1 cellular context compared by ENCODE assay signal in the genomic region with DNA sequence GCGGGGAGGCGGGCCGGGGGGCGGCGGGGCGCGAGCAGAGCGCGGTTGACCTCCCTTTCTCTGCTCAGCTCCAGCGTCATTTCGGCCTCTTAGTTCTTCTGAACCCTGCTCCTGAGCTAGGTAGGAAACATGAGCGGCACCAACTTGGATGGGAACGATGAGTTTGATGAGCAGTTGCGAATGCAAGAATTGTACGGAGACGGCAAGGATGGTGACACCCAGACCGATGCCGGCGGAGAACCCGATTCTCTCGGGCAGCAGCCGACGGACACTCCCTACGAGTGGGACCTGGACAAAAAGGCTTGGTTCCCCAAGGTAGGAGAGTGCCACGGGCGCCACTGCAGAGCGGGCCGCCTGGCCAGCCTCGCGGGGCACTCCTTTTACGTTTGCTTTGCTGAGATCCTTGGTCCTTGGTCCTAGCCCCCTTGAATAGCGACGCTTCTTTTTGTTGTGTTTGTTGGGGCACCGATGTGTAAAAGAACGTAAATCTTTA.
TF ChIP-seq lines count a peak whose summit lies in the region.

A gene with protein sequence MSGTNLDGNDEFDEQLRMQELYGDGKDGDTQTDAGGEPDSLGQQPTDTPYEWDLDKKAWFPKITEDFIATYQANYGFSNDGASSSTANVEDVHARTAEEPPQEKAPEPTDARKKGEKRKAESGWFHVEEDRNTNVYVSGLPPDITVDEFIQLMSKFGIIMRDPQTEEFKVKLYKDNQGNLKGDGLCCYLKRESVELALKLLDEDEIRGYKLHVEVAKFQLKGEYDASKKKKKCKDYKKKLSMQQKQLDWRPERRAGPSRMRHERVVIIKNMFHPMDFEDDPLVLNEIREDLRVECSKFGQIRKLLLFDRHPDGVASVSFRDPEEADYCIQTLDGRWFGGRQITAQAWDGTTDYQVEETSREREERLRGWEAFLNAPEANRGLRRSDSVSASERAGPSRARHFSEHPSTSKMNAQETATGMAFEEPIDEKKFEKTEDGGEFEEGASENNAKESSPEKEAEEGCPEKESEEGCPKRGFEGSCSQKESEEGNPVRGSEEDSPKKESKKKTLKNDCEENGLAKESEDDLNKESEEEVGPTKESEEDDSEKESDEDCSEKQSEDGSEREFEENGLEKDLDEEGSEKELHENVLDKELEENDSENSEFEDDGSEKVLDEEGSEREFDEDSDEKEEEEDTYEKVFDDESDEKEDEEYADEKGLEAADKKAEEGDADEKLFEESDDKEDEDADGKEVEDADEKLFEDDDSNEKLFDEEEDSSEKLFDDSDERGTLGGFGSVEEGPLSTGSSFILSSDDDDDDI (plus strand): TSS at position 37 of the 493 bp plus-strand sequence. CDS start 93 bp downstream, at position 130.

TF ChIP-seq in K562, 482 proteins besides CTCF, POLR2A, EP300 and RAD21:
- peak in 1 of 2 experiments; percentile 27; a peak in 1 of 4 replicates for TF ChIP-seq HDAC1 (IDR thresholded peaks at IDR 0.05)
- peak; percentile 56 for TF ChIP-seq CHD1 (IDR thresholded peaks at IDR 0.05; ENCODE audit: low read length)
- no peak for TF ChIP-seq HNRNPLL (IDR thresholded peaks at IDR 0.05; ENCODE audit: low read depth, low read length, poor library complexity, severe bottlenecking)
- no peak for TF ChIP-seq NCOA6 (IDR thresholded peaks at IDR 0.05)
- peak; percentile 41 for TF ChIP-seq RBBP5 (IDR thresholded peaks at IDR 0.05; ENCODE audit: borderline replicate concordance, insufficient read depth, low read length, poor library complexity, severe bottlenecking)
- 0 out of 2 replicates have a peak, but pooled peaks have one; percentile 11 for TF ChIP-seq FOSL1 (tag; conservative IDR thresholded peaks at IDR 0.05)
- TF ChIP-seq, protein P1, sequence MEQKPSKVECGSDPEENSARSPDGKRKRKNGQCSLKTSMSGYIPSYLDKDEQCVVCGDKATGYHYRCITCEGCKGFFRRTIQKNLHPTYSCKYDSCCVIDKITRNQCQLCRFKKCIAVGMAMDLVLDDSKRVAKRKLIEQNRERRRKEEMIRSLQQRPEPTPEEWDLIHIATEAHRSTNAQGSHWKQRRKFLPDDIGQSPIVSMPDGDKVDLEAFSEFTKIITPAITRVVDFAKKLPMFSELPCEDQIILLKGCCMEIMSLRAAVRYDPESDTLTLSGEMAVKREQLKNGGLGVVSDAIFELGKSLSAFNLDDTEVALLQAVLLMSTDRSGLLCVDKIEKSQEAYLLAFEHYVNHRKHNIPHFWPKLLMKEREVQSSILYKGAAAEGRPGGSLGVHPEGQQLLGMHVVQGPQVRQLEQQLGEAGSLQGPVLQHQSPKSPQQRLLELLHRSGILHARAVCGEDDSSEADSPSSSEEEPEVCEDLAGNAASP (IDR thresholded peaks at IDR 0.05), result no peak
- TF ChIP-seq PHF8 (IDR thresholded peaks at IDR 0.05; ENCODE audit: borderline replicate concordance, low read length), result peak; percentile 47; the same call in 1 of the 2 replicates
- TF ChIP-seq SAP30 (IDR thresholded peaks at IDR 0.05; ENCODE audit: borderline replicate concordance, insufficient read depth, low read depth, low read length, poor library complexity, severe bottlenecking), result peak; percentile 42
